5 cellular contexts compared by ENCODE assay signal in the genomic region with DNA sequence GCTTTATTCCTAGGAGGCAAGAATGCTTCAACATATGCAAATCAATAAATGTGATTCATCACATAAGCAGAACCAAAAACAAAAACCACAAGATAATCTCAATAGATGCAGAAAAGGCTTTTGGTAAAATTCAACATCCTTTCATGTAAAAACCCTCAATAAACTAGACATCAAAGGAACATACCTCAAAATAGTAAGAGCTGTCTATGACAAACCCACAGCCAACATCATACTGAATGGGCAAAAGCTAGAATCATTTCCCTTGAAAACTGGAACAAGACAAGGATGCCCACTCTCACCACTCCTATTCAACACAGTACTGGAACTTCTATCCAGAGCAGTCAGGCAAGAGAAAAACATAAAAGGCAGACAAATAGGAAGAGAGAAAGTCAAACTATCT. TPM values are rescaled to one million over a fixed set of nuclear protein-coding genes. Genes with fewer than 3 reads are reported as not detected.
"Had no signal": no experiment of that assay in that cellular context is flagged by ENCODE, and none has a peak within 500 bp of the region (broad histone marks: within the 10 kb centered on the region; RNA-seq: fewer than 3 reads in every experiment).

No MANE protein-coding gene starts in this region.

RNA-seq across cellular contexts. Expression of gene NME8, which starts 36.2 kb away (rescaled TPM):
- total RNA-seq: LHCN-M2, PC-9, Right ventricle myocardium inferior, RPMI7951, SJCRH30 had no signal
